Comparison of ENCODE assay signal across 20 cellular contexts in genomic region chr4:122876456-122876855, GRCh38.
"Had no signal": no experiment of that assay in that cellular context is flagged by ENCODE, and none has a peak within 500 bp of the region (broad histone marks: within the 10 kb centered on the region; RNA-seq: fewer than 3 reads in every experiment).

No MANE protein-coding gene starts in this region.

- H3K9me3 ChIP-seq: lower lobe of right lung, suprapubic skin, transverse colon, uterus had no signal

- H3K4me1 ChIP-seq: lower lobe of right lung, suprapubic skin, transverse colon had no signal

- H3K27me3 ChIP-seq: suprapubic skin, transverse colon, uterus had no signal

- H3K36me3 ChIP-seq: lower lobe of right lung, suprapubic skin, transverse colon, uterus had no signal

- H3K9me3 Mint-ChIP-seq: central memory CD8-positive, alpha-beta T cell had no signal

- H3K4me3 Mint-ChIP-seq: activated B cell treated with CpG ODN at 0.5 μM for 24 hours; activated CD4-positive, alpha-beta T cell treated with anti-CD3 and anti-CD28 coated beads, Interleukin-2, amount 10 ng/mL, durations not matched to agents 24 days and 14 days; activated naive CD4-positive, alpha-beta T cell treated with anti-CD3 and anti-CD28 coated beads, Interleukin-2, amount 10 ng/mL, durations not matched to agents 7 days and 5 days; activated naive CD8-positive, alpha-beta T cell treated with anti-CD3 and anti-CD28 coated beads, Interleukin-2, amount 50 U/mL, for 24 hours; central memory CD8-positive, alpha-beta T cell; mesothelial cell of epicardium; nephron; T-helper 2 cell treated with Interferon-gamma antibody and Interleukin-4, amounts not matched to agents 5 μg/mL and 100 μg/mL, for 36 hours had no signal

- H3K27ac ChIP-seq: lower lobe of right lung, suprapubic skin, transverse colon, uterus had no signal

- H3K27ac Mint-ChIP-seq: activated B cell treated with CpG ODN at 0.5 μM for 24 hours; activated CD4-positive, alpha-beta T cell treated with anti-CD3 and anti-CD28 coated beads, Interleukin-2, amount 10 ng/mL, durations not matched to agents 24 days and 14 days; activated naive CD4-positive, alpha-beta T cell treated with anti-CD3 and anti-CD28 coated beads, Interleukin-2, amount 10 ng/mL, durations not matched to agents 7 days and 5 days; activated naive CD8-positive, alpha-beta T cell treated with anti-CD3 and anti-CD28 coated beads, Interleukin-2, amount 50 U/mL, for 24 hours; mesothelial cell of epicardium; T-helper 2 cell treated with Interferon-gamma antibody and Interleukin-4, amounts not matched to agents 5 μg/mL and 100 μg/mL, for 36 hours had no signal

- H3K4me1 Mint-ChIP-seq: activated B cell treated with CpG ODN at 0.5 μM for 24 hours; activated CD4-positive, alpha-beta T cell treated with anti-CD3 and anti-CD28 coated beads, Interleukin-2, amount 10 ng/mL, durations not matched to agents 24 days and 14 days; activated naive CD4-positive, alpha-beta T cell treated with anti-CD3 and anti-CD28 coated beads, Interleukin-2, amount 10 ng/mL, durations not matched to agents 7 days and 5 days; activated naive CD8-positive, alpha-beta T cell treated with anti-CD3 and anti-CD28 coated beads, Interleukin-2, amount 50 U/mL, for 24 hours; central memory CD8-positive, alpha-beta T cell; mesothelial cell of epicardium; nephron had no signal

- H3K4me3 ChIP-seq: lower lobe of right lung, suprapubic skin, transverse colon, uterus had no signal

- DNase-seq: activated B cell treated with CpG ODN at 0.5 μM for 24 hours; activated CD4-positive, alpha-beta T cell treated with anti-CD3 and anti-CD28 coated beads, Interleukin-2, amount 10 ng/mL, durations not matched to agents 24 days and 14 days; activated CD8-positive, alpha-beta memory T cell treated with anti-CD3 and anti-CD28 coated beads, Interleukin-2, amount 50 U/mL, for 4 hours; activated effector memory CD4-positive, alpha-beta T cell treated with Interleukin-2 at 50 U/mL for 16 hours; activated naive CD4-positive, alpha-beta T cell treated with anti-CD3 and anti-CD28 coated beads, Interleukin-2, amount 10 ng/mL, durations not matched to agents 7 days and 5 days; activated naive CD8-positive, alpha-beta T cell treated with anti-CD3 and anti-CD28 coated beads, Interleukin-2, amount 50 U/mL, for 24 hours; activated T-cell treated with anti-CD3 and anti-CD28 coated beads, Interleukin-2, amount 50 U/mL, for 48 hours; aorta; cortex of kidney; islet precursor cell; lower lobe of right lung; retina; stimulated activated naive CD8-positive, alpha-beta T cell treated with anti-CD3 and anti-CD28 coated beads, Interleukin-15, Interleukin-2, amounts not matched to agents 100 U/mL and 50 U/mL, for 24 hours; transverse colon; uterus had no signal
